In the genomic region with DNA sequence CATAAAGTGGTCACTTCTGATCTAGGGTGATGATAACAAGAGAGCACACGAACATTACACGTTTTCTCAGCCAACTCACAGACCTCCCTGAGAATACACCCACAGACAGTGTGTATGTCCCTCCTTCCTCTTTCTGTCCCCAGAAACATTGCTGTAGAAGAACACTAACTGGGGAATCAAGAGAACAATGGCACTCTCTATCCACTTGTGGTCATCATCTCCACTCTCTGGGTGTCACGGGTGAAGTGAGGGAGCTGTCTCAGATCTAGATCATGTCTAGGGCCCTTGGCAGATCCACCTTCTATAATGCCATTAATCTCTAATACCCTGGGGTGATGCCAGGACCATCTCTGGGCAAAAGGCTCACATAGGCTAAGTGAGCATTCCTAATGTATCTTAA, we compare ENCODE assay signal across 22 cellular contexts.
"Had no signal": no experiment of that assay in that cellular context is flagged by ENCODE, and none has a peak within 500 bp of the region (broad histone marks: within the 10 kb centered on the region; RNA-seq: fewer than 3 reads in every experiment).

No MANE protein-coding gene starts in this region.

- DNase-seq: KBM-7, MG63, NCI-H1048, NCI-H1105, NCI-H1417, NCI-H146, NCI-H1694 treated with DMSO at 0.1 percent for 48 hours, NCI-H1930, NCI-H2081, NCI-H2107, NCI-H226, NCI-H446, NCI-H510A, NCI-H524 treated with DMSO at 0.1 percent for 48 hours, NCI-H69, NCI-H774, Right ventricle myocardium superior, RPMI8226, SIG-M5 had no signal

- H3K27ac ChIP-seq: SJSA1, SK-N-MC had no signal

- H3K27me3 ChIP-seq: MG63, SJSA1 had no signal

- FAIRE-seq: RCC 7860 had no signal

- H3K4me3 ChIP-seq: MG63, SJSA1, SK-N-MC had no signal
